In genomic region chr3:125163739-125164601, GRCh38 we compare ENCODE assay signal across 10 cellular contexts. TPM values are rescaled to one million over a fixed set of nuclear protein-coding genes. Genes with fewer than 3 reads are reported as not detected.
DNase-seq lines count a peak whose midpoint lies in the region; ATAC-seq and TF ChIP-seq lines count a peak whose summit lies in the region.
"Had no signal": no experiment of that assay in that cellular context is flagged by ENCODE, and none has a peak within 500 bp of the region (broad histone marks: within the 10 kb centered on the region; RNA-seq: fewer than 3 reads in every experiment).

No MANE protein-coding gene starts in this region.

- H3K14ac ChIP-seq in H9 (ENCODE audit: insufficient read depth, low read length) = no peak overlapping the region

- WGBS in H9 (ENCODE audit: extremely low coverage, insufficient read length, low lambda C conversion rate) = no CpG with 5 or more reads among the region's 15 CpGs
- WGBS in right lobe of liver (ENCODE audit: insufficient coverage, low coverage, low lambda C conversion rate, missing lambda C conversion rate) = 33% methylated on average over 8 of the region's 15 CpGs

- no peaks in the 10 kb centered on the region for H3K36me3 ChIP-seq in right lobe of liver

- H3K18ac ChIP-seq in H9 (ENCODE audit: insufficient read length, low read depth, low read length) = no peak overlapping the region

- no peaks in the 10 kb centered on the region for H3K27me3 ChIP-seq in H9 (ENCODE audit: insufficient read depth, low read length)
- H3K27me3 ChIP-seq in right lobe of liver = no peaks in the 10 kb centered on the region

- H3K27ac ChIP-seq in H9 (ENCODE audit: insufficient read length, low read depth, low read length) (no peak overlapping the region), right lobe of liver (no peak overlapping the region)
- H3K27ac ChIP-seq: RWPE1 had no signal

- H2BK12ac ChIP-seq in H9 (ENCODE audit: insufficient read length, low read depth, low read length) = no peak overlapping the region

- H3K4me1 Mint-ChIP-seq in H9 = peaks cover 9 to 14% of the 10 kb centered on the region in 2 experiments
- no peaks in the 10 kb centered on the region for H3K4me1 Mint-ChIP-seq in activated T-cell treated with anti-CD3 and anti-CD28 coated beads, Interleukin-2, amount 50 U/mL, for 4 hours (ENCODE audit: low read depth)

- H3K9me3 Mint-ChIP-seq in H9 = no peaks in the 10 kb centered on the region
- H3K9me3 Mint-ChIP-seq in activated T-cell treated with anti-CD3 and anti-CD28 coated beads, Interleukin-2, amount 50 U/mL, for 4 hours = no peaks in the 10 kb centered on the region

- no peaks in the 10 kb centered on the region for H3K79me2 ChIP-seq in H9 (ENCODE audit: insufficient read depth, low read length)

- no peak overlapping the region for H3K4me2 ChIP-seq in H9 (ENCODE audit: insufficient read depth, insufficient read length, low read length)

- H3K9ac ChIP-seq in H9 (ENCODE audit: extremely low read depth, insufficient read length, low read length) = no peak overlapping the region

- H2BK15ac ChIP-seq in H9 (ENCODE audit: low read depth, low read length) = no peak overlapping the region

- DNase-seq in COLO668 (lab: John Stamatoyannopoulos, UW; ENCODE audit: unreplicated experiment) (peak; percentile 5), H9 (peak; percentile 80), SKM-1 treated with dmso at 0.1 percent for 144 hours (lab: John Stamatoyannopoulos, UW; ENCODE audit: unreplicated experiment) (peak; percentile 66), right lobe of liver (peak in 1 of 3 donors; percentile 53), NAMALWA (ENCODE audit: low spot score) (no peak), NCI-H128 (lab: John Stamatoyannopoulos, UW; ENCODE audit: unreplicated experiment) (no peak)
- no peak for DNase-seq in activated T-cell treated with anti-CD3 and anti-CD28 coated beads, Interleukin-2, amount 50 U/mL, for 4 hours

- no peak overlapping the region for H2BK120ac ChIP-seq in H9 (ENCODE audit: low read depth, low read length, poor library complexity, severe bottlenecking)

- no peak overlapping the region for H3T11ph ChIP-seq in H9 (ENCODE audit: low read length)

- peak; percentile 46 to 71 (median 54) for ATAC-seq in right lobe of liver
- ATAC-seq in activated T-cell treated with anti-CD3 and anti-CD28 coated beads, Interleukin-2, amount 50 U/mL, for 4 hours = no peak
- no peak for ATAC-seq in HG02970 (IDR thresholded peaks at IDR 0.05; ENCODE audit: low FRiP score, unreplicated experiment)

- H3K79me1 ChIP-seq in H9 (ENCODE audit: insufficient read depth, low read depth, low read length, poor library complexity, severe bottlenecking) = no peaks in the 10 kb centered on the region

- intact Hi-C loops in right lobe of liver (cut with DNase I) = no loop called here

- H3K9me3 ChIP-seq in H9 (ENCODE audit: control insufficient read depth, low read depth, low read length) (no peaks in the 10 kb centered on the region), right lobe of liver (no peaks in the 10 kb centered on the region)

- H4K91ac ChIP-seq in H9 (ENCODE audit: insufficient read length, low read depth, low read length) = no peak overlapping the region

- no peak overlapping the region for H3K4me3 Mint-ChIP-seq in H9
- H3K4me3 Mint-ChIP-seq in activated T-cell treated with anti-CD3 and anti-CD28 coated beads, Interleukin-2, amount 50 U/mL, for 4 hours = no peak overlapping the region

- no peaks in the 10 kb centered on the region for H3K23me2 ChIP-seq in H9 (ENCODE audit: insufficient read length, low read depth, low read length, poor library complexity, severe bottlenecking)

- H4K5ac ChIP-seq in H9 (ENCODE audit: insufficient read length, low read depth, low read length) = no peak overlapping the region

- H3K4me1 ChIP-seq in H9 (ENCODE audit: insufficient read depth, low read length) (no peaks in the 10 kb centered on the region), right lobe of liver (no peaks in the 10 kb centered on the region)

- no peaks in the 10 kb centered on the region; a peak in 1 of 7 replicates for H3K36me3 Mint-ChIP-seq in H9 (ENCODE audit: insufficient read depth in 1 of 3, low read depth in 3 of 3)
- H3K36me3 Mint-ChIP-seq in activated T-cell treated with anti-CD3 and anti-CD28 coated beads, Interleukin-2, amount 50 U/mL, for 4 hours (ENCODE audit: insufficient read depth) = no peaks in the 10 kb centered on the region

- no peak overlapping the region for H3K56ac ChIP-seq in H9 (ENCODE audit: insufficient read length, low read depth, low read length)

- H2AFZ ChIP-seq in H9 (ENCODE audit: low read length) = no peak overlapping the region

- H2BK20ac ChIP-seq in H9 (ENCODE audit: low read depth, low read length, poor library complexity, severe bottlenecking) = no peak overlapping the region

- no peak overlapping the region for H3K4ac ChIP-seq in H9 (ENCODE audit: low read depth, low read length)

- no peaks in the 10 kb centered on the region for H4K20me1 ChIP-seq in H9 (ENCODE audit: control insufficient read depth, insufficient read depth, insufficient read length)

- no peak overlapping the region; a peak in 1 of 7 replicates for H3K27ac Mint-ChIP-seq in H9
- H3K27ac Mint-ChIP-seq: progenitor cell of endocrine pancreas had no signal

- no peak overlapping the region for H3K23ac ChIP-seq in H9 (ENCODE audit: insufficient read length, low read depth, low read length)

- TF ChIP-seq CTCF in H9 (conservative IDR thresholded peaks at IDR 0.05) (peak; percentile 58; the same call in 2 of the 3 replicates), right lobe of liver (IDR thresholded peaks at IDR 0.05) (peak in 1 of 4 donors; percentile 16)

- H3K4me3 ChIP-seq in right lobe of liver = no peak overlapping the region

- no peak overlapping the region for H2AK5ac ChIP-seq in H9 (ENCODE audit: insufficient read length, low read length)

- H2BK5ac ChIP-seq in H9 (ENCODE audit: insufficient read length, low read length) = no peak overlapping the region

- no peak for TF ChIP-seq POLR2A in right lobe of liver (IDR thresholded peaks at IDR 0.05)

- H3K27me3 Mint-ChIP-seq in H9 (ENCODE audit: low read depth) = no peaks in the 10 kb centered on the region
- H3K27me3 Mint-ChIP-seq in activated T-cell treated with anti-CD3 and anti-CD28 coated beads, Interleukin-2, amount 50 U/mL, for 4 hours (ENCODE audit: low read depth) = no peaks in the 10 kb centered on the region
- H3K27me3 Mint-ChIP-seq: progenitor cell of endocrine pancreas had no signal

- no peak overlapping the region for H4K8ac ChIP-seq in H9 (replicated peaks; ENCODE audit: insufficient read length, low read depth, low read length)

RNA-seq across cellular contexts. Expression of gene SLC12A8, which starts 48.6 kb away (rescaled TPM):
- 8.2 and 9.1 TPM in 2 replicates for total RNA-seq in H9 (2021)
- 10 to 100 TPM in 5 of 6 experiments, 1 to 10 TPM in 1; 8.5 to 23.4 (median 20.3) TPM for total RNA-seq in right lobe of liver
- total RNA-seq in activated T-cell treated with anti-CD3 and anti-CD28 coated beads, Interleukin-2, amount 50 U/mL, for 4 hours = 1 to 10 TPM in 1 of 3 donors, under 1 TPM in 2; 0.35 to 1.7 (median 0.63) TPM

Comparison
In these comparisons a context has a peak if more than half of its experiments do, and no peak if none do; other contexts are left out.
1. DNase-seq: peak in COLO668 (single experiment), H9 (single experiment) and SKM-1 treated with dmso at 0.1 percent for 144 hours (single experiment); none in NAMALWA (single experiment), NCI-H128 (single experiment) and activated T-cell treated with anti-CD3 and anti-CD28 coated beads, Interleukin-2, amount 50 U/mL, for 4 hours (single experiment).
2. ATAC-seq: peak in right lobe of liver (4 of 4); none in activated T-cell treated with anti-CD3 and anti-CD28 coated beads, Interleukin-2, amount 50 U/mL, for 4 hours (0 of 2) and HG02970 (single experiment).